ENCODE assay signal across 8 cellular contexts in the genomic region with DNA sequence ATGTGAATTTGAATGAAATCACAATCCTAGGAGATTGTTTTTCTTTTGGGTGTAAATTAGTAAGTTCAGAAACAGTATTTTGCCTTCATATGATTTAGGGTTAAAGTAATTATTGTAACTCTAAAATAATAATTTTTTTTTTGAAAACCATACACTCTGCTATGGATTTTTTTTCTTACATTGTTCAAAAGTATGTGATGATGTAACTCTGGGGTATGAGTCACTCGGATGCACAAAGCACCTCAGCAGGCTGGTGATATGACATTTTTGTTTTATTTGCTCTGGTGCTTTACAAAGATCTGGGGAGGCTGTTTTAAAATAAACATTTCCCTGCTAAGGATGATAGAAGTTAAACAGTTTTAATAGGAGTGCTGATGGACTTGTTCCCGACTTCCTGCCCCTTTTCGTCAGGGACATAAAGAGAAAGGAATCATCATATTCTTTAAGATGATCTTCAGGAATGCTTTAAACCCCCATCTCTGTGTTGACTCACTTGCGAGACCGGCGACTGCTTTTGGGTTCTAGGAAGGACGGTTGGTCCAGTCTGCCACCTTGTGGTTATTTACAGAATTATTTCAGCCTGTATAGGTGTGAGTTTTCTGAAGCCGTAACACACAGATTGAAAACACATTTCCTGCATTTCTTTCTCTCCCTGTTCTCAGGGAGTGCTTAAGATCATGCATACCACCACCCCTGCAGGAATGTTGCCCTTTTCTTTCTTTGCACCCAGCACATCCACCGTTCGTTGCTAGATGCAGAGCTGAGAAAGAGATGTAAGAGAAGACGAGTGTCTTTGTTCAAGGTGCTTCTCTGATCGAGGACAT.
DNase-seq lines count a peak whose midpoint lies in the region; ATAC-seq and TF ChIP-seq lines count a peak whose summit lies in the region.

No MANE protein-coding gene starts in this region.

- H3K4me1 Mint-ChIP-seq in activated T-cell treated with anti-CD3 and anti-CD28 coated beads, Interleukin-2, amount 50 U/mL, for 4 hours (ENCODE audit: low read depth) = peaks cover 57% of the 10 kb centered on the region

- H3K36me3 Mint-ChIP-seq in activated T-cell treated with anti-CD3 and anti-CD28 coated beads, Interleukin-2, amount 50 U/mL, for 4 hours (ENCODE audit: insufficient read depth) = no peaks in the 10 kb centered on the region

- 9% methylated on average over 11 of the region's 12 CpGs for WGBS in HUES64

- H3K9ac ChIP-seq in HUES64 (ENCODE audit: low read depth, low read length) (peak overlapping the region; percentile 50), subcutaneous abdominal adipose tissue (ENCODE audit: low read length in 5 of 5) (peak overlapping the region in 1 of 5 donors; percentile 16)

- H3K27me3 ChIP-seq in HUES64 (ENCODE audit: insufficient read depth, low read length) (no peaks in the 10 kb centered on the region), neuron (ENCODE audit: insufficient read depth, low read length) (no peaks in the 10 kb centered on the region), subcutaneous abdominal adipose tissue (ENCODE audit: control insufficient read depth in 5 of 5, insufficient read depth in 4 of 5, low read length in 5 of 5) (no peaks in the 10 kb centered on the region)

- H3K27ac ChIP-seq in HUES64 (ENCODE audit: low read depth, low read length) (peak overlapping the region; percentile 71), subcutaneous abdominal adipose tissue (ENCODE audit: low read depth, low read length) (peak overlapping the region; percentile 28)

- peak; percentile 65 for DNase-seq in DMS153 treated with DMSO at 0.1 percent for 48 hours (lab: John Stamatoyannopoulos, UW; ENCODE audit: unreplicated experiment)
- peak; percentile 93 for DNase-seq in OCI-M1 (lab: John Stamatoyannopoulos, UW)
- DNase-seq in activated T-cell treated with anti-CD3 and anti-CD28 coated beads, Interleukin-2, amount 50 U/mL, for 4 hours = peak; percentile 48
- peak; percentile 92 for DNase-seq in fibroblast of pulmonary artery (ENCODE audit: low read depth)

- H3K4me3 Mint-ChIP-seq in activated T-cell treated with anti-CD3 and anti-CD28 coated beads, Interleukin-2, amount 50 U/mL, for 4 hours = no peak overlapping the region

- ATAC-seq in GM21528 (IDR thresholded peaks at IDR 0.05; ENCODE audit: low FRiP score, unreplicated experiment) = peak; percentile 57
- peak; percentile 90 to 91 for ATAC-seq in activated T-cell treated with anti-CD3 and anti-CD28 coated beads, Interleukin-2, amount 50 U/mL, for 4 hours

- H3K4me1 ChIP-seq in HUES64 (ENCODE audit: insufficient read depth, low read length) (peaks cover 58% of the 10 kb centered on the region), neuron (ENCODE audit: insufficient read depth, low read length) (peaks cover 26% of the 10 kb centered on the region), subcutaneous abdominal adipose tissue (ENCODE audit: control insufficient read depth in 5 of 5, insufficient read depth in 5 of 5, low read length in 5 of 5) (peaks cover 6 to 67% (median 36%) of the 10 kb centered on the region in 5 donors)

- H3K27me3 Mint-ChIP-seq in activated T-cell treated with anti-CD3 and anti-CD28 coated beads, Interleukin-2, amount 50 U/mL, for 4 hours (ENCODE audit: low read depth) = no peaks in the 10 kb centered on the region

- no peaks in the 10 kb centered on the region for H3K9me3 ChIP-seq in HUES64 (ENCODE audit: insufficient read depth, low read depth, low read length)
- no peaks in the 10 kb centered on the region for H3K9me3 ChIP-seq in neuron (ENCODE audit: low read length)
- no peaks in the 10 kb centered on the region for H3K9me3 ChIP-seq in subcutaneous abdominal adipose tissue (ENCODE audit: control insufficient read depth in 5 of 5, low read length in 5 of 5)

- TF ChIP-seq CTCF in fibroblast of pulmonary artery (IDR thresholded peaks at IDR 0.05; ENCODE audit: low read length, missing control alignments) = peak; percentile 72

- H3K36me3 ChIP-seq in HUES64 (ENCODE audit: insufficient read depth, low read length) (no peaks in the 10 kb centered on the region), neuron (ENCODE audit: insufficient read depth, low read length) (no peaks in the 10 kb centered on the region), subcutaneous abdominal adipose tissue (ENCODE audit: control insufficient read depth in 5 of 5, insufficient read depth in 5 of 5, low read length in 5 of 5) (no peaks in the 10 kb centered on the region)

- H2AFZ ChIP-seq in neuron (ENCODE audit: low read depth, low read length) = no peak overlapping the region

- no peaks in the 10 kb centered on the region for H3K9me3 Mint-ChIP-seq in activated T-cell treated with anti-CD3 and anti-CD28 coated beads, Interleukin-2, amount 50 U/mL, for 4 hours

- H3K4me3 ChIP-seq in HUES64 (ENCODE audit: low read length) (peak overlapping the region; percentile 5), fibroblast of pulmonary artery (replicated peaks; ENCODE audit: low read depth, low read length) (peak overlapping the region; percentile 42), neuron (ENCODE audit: low read length) (peak overlapping the region; percentile 35), subcutaneous abdominal adipose tissue (ENCODE audit: low read depth in 1 of 5, low read length in 5 of 5) (peak overlapping the region in 3 of 5 donors; percentile 18 to 28 (median 26))

Comparison
In these comparisons a context has a peak if more than half of its experiments do, and no peak if none do; other contexts are left out.
1. Peak in every context shown above with its lines: DNase-seq, ATAC-seq, H3K4me3 ChIP-seq and H3K27ac ChIP-seq.